Comparison of ENCODE assay signal across 2 cellular contexts in the genomic region with DNA sequence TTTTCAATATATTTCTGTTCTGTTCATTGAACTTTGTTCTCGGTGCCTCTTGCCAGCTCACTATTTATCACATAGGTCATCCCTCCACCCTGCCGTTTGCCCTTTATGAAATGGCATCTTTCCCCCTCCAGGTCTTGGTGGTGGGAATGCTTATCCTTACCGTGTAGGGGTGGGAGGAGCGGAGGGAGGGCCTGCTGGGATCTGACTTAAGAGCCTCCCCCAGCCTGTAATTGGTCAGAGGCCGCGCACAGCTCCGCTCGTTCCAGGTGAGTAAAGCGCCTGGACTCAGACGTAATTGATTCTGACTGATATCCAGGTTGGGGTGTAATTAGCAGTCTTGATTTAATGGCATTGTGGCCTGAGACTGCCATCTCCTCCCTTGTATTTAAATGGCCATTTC.
TF ChIP-seq lines count a peak whose summit lies in the region.

No MANE protein-coding gene starts in this region.

TF ChIP-seq in liver, 16 proteins besides CTCF, POLR2A, EP300 and RAD21:
- no peak for TF ChIP-seq HNF4A (conservative IDR thresholded peaks at IDR 0.05)
- TF ChIP-seq, protein P1, sequence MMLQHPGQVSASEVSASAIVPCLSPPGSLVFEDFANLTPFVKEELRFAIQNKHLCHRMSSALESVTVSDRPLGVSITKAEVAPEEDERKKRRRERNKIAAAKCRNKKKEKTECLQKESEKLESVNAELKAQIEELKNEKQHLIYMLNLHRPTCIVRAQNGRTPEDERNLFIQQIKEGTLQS (IDR thresholded peaks at IDR 0.05): no peak
- TF ChIP-seq TAF1 (conservative IDR thresholded peaks at IDR 0.05): no peak
- no peak for TF ChIP-seq YY1 (IDR thresholded peaks at IDR 0.05)
- TF ChIP-seq RXRA (IDR thresholded peaks at IDR 0.05): no peak
- TF ChIP-seq FOXA1 (IDR thresholded peaks at IDR 0.05): no peak
- TF ChIP-seq JUND (IDR thresholded peaks at IDR 0.05): no peak
- TF ChIP-seq, protein P2, sequence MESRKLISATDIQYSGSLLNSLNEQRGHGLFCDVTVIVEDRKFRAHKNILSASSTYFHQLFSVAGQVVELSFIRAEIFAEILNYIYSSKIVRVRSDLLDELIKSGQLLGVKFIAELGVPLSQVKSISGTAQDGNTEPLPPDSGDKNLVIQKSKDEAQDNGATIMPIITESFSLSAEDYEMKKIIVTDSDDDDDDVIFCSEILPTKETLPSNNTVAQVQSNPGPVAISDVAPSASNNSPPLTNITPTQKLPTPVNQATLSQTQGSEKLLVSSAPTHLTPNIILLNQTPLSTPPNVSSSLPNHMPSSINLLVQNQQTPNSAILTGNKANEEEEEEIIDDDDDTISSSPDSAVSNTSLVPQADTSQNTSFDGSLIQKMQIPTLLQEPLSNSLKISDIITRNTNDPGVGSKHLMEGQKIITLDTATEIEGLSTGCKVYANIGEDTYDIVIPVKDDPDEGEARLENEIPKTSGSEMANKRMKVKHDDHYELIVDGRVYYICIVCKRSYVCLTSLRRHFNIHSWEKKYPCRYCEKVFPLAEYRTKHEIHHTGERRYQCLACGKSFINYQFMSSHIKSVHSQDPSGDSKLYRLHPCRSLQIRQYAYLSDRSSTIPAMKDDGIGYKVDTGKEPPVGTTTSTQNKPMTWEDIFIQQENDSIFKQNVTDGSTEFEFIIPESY (IDR thresholded peaks at IDR 0.05): no peak
- no peak for TF ChIP-seq NR2F2 (IDR thresholded peaks at IDR 0.05)
- TF ChIP-seq, protein P3, sequence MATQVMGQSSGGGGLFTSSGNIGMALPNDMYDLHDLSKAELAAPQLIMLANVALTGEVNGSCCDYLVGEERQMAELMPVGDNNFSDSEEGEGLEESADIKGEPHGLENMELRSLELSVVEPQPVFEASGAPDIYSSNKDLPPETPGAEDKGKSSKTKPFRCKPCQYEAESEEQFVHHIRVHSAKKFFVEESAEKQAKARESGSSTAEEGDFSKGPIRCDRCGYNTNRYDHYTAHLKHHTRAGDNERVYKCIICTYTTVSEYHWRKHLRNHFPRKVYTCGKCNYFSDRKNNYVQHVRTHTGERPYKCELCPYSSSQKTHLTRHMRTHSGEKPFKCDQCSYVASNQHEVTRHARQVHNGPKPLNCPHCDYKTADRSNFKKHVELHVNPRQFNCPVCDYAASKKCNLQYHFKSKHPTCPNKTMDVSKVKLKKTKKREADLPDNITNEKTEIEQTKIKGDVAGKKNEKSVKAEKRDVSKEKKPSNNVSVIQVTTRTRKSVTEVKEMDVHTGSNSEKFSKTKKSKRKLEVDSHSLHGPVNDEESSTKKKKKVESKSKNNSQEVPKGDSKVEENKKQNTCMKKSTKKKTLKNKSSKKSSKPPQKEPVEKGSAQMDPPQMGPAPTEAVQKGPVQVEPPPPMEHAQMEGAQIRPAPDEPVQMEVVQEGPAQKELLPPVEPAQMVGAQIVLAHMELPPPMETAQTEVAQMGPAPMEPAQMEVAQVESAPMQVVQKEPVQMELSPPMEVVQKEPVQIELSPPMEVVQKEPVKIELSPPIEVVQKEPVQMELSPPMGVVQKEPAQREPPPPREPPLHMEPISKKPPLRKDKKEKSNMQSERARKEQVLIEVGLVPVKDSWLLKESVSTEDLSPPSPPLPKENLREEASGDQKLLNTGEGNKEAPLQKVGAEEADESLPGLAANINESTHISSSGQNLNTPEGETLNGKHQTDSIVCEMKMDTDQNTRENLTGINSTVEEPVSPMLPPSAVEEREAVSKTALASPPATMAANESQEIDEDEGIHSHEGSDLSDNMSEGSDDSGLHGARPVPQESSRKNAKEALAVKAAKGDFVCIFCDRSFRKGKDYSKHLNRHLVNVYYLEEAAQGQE (IDR thresholded peaks at IDR 0.05): no peak

TF ChIP-seq in HepG2, 621 proteins besides CTCF, POLR2A, EP300 and RAD21:
- TF ChIP-seq ZC3H13 (CRISPR knock-in tag; IDR thresholded peaks at IDR 0.05) (no peak), ZSCAN31 (CRISPR knock-in tag; IDR thresholded peaks at IDR 0.05; ENCODE audit: low read depth) (no peak), SP5 (CRISPR knock-in tag; IDR thresholded peaks at IDR 0.05; ENCODE audit: borderline replicate concordance, low read depth) (no peak), DNMT1 (CRISPR knock-in tag; IDR thresholded peaks at IDR 0.05) (no peak), BRD4 (CRISPR knock-in tag; IDR thresholded peaks at IDR 0.05) (no peak)
